In the genomic region with DNA sequence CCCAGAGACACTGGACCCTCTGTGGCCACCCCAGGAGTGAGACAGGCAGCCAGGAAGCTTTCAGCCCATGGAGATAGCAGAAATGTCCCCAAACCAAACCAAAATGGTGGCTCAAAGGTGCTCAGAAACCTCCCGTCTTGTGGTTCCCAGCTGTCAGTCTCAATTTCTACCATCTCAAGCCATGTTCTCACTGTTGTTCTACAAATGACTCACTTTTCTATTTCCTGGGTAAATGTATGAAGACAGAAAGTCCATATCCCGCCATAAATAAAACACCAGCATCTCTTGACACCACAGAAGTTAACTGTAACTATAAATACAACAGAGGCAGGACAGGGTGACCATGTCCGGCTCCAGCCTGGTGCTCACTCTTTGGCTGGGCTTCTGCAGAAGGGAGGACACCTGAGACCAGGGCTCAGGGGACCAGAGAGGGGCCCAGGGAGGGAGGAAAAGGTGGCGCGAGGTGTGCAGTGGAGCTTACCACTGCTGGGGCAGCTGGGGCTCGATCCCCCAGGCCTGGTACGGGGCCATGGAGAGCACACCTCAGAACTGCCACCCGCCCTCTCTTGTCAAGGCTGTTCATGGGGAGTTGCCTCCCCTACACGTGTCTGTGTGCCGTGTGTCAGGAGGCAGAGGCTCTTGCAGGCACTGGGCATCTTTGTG, we compare ENCODE assay signal across 15 cellular contexts. TPM values are rescaled to one million over a fixed set of nuclear protein-coding genes. Genes with fewer than 3 reads are reported as not detected.
DNase-seq lines count a peak whose midpoint lies in the region; ATAC-seq, FAIRE-seq and TF ChIP-seq lines count a peak whose summit lies in the region.
"Had no signal": no experiment of that assay in that cellular context is flagged by ENCODE, and none has a peak within 500 bp of the region (broad histone marks: within the 10 kb centered on the region; RNA-seq: fewer than 3 reads in every experiment).

No MANE protein-coding gene starts in this region.

- no peak overlapping the region for H2BK5ac ChIP-seq in neuronal stem cell (ENCODE audit: low read length)

- H3K9ac ChIP-seq in GM23248 (peak overlapping the region; percentile 76), neuronal stem cell (ENCODE audit: low read depth, low read length, poor library complexity) (no peak overlapping the region)

- no peak overlapping the region for H2AK5ac ChIP-seq in neuronal stem cell (ENCODE audit: low read depth, low read length)

- no peak overlapping the region for H4K8ac ChIP-seq in neuronal stem cell (ENCODE audit: low read depth, low read length)

- no peak overlapping the region for H3K18ac ChIP-seq in neuronal stem cell (ENCODE audit: low read length)

- no peak overlapping the region for H2BK120ac ChIP-seq in neuronal stem cell (ENCODE audit: low read depth, low read length)

- no peak overlapping the region for H3K27ac Mint-ChIP-seq in activated T-helper 17 cell treated with anti-CD3 and anti-CD28 coated beads, Interleukin-2, amount 50 U/mL, for 72 hours
- H3K27ac Mint-ChIP-seq in Caco-2 (ENCODE audit: unreplicated experiment), result no peak overlapping the region
- H3K27ac Mint-ChIP-seq: CD4-positive, alpha-beta memory T cell had no signal

- H2BK12ac ChIP-seq in neuronal stem cell (ENCODE audit: low read length), result no peak overlapping the region

- H4K20me1 ChIP-seq in GM23248 (ENCODE audit: insufficient read depth), result no peaks in the 10 kb centered on the region

- no peaks in the 10 kb centered on the region for H3K79me2 ChIP-seq in GM23248 (ENCODE audit: insufficient read depth)

- H3K9me2 ChIP-seq in GM23248 (ENCODE audit: insufficient read depth), result no peaks in the 10 kb centered on the region

- peak; percentile 85 for FAIRE-seq in GM18507 (lab: Jason Lieb, UNC)

- TF ChIP-seq CTCF in Caco-2 (IDR thresholded peaks at IDR 0.05; ENCODE audit: insufficient read depth in 1 of 2, low read depth in 1 of 2, low read length in 1 of 2, severe bottlenecking in 1 of 2, unreplicated experiment in 1 of 2), result no peak

- H3K79me1 ChIP-seq in neuronal stem cell (ENCODE audit: low read depth, low read length), result peaks cover 4% of the 10 kb centered on the region

- H3K27ac ChIP-seq in GM23248, result peak overlapping the region; percentile 77
- H3K27ac ChIP-seq in neuronal stem cell (replicated peaks; ENCODE audit: low read length), result no peak overlapping the region
- no peak overlapping the region for H3K27ac ChIP-seq in right cardiac atrium (ENCODE audit: low read length)

- no peak overlapping the region for H2BK15ac ChIP-seq in neuronal stem cell (ENCODE audit: low read length)

- H3K4me3 ChIP-seq in GM23248 (no peak overlapping the region), neuronal stem cell (ENCODE audit: low read length in 2 of 2) (no peak overlapping the region), Caco-2 (ENCODE audit: low read depth, low read length) (no peak overlapping the region), right cardiac atrium (ENCODE audit: low read length) (no peak overlapping the region)

- 76 to 80% methylated on average over 10 of the region's 10 CpGs for WGBS in GM23248 (ENCODE audit: low coverage in 1 of 2, low lambda C conversion rate in 2 of 2, missing lambda C conversion rate in 2 of 2), 2 experiments
- no CpG with 5 or more reads among the region's 10 CpGs for WGBS in neuronal stem cell (ENCODE audit: extremely low coverage in 2 of 2, insufficient read length in 2 of 2, insufficient replicate concordance in 1 of 2), 2 donors
- 78% methylated on average over 10 of the region's 10 CpGs for WGBS in right cardiac atrium

- peak overlapping the region; percentile 4 for H3K4ac ChIP-seq in neuronal stem cell (ENCODE audit: low read length)

- H3K27me3 ChIP-seq in GM23248 (replicated peaks; ENCODE audit: insufficient read depth), result no peaks in the 10 kb centered on the region
- H3K27me3 ChIP-seq in neuronal stem cell (ENCODE audit: control insufficient read depth in 3 of 3, insufficient read depth in 3 of 3, low read depth in 1 of 3, low read length in 3 of 3), result no peaks in the 10 kb centered on the region
- H3K27me3 ChIP-seq in Caco-2 (replicated peaks; ENCODE audit: control insufficient read depth, insufficient read depth, low read length), result no peaks in the 10 kb centered on the region
- H3K27me3 ChIP-seq in right cardiac atrium (ENCODE audit: control insufficient read depth, insufficient read depth), result no peaks in the 10 kb centered on the region

- H3K4me1 Mint-ChIP-seq in activated T-helper 17 cell treated with anti-CD3 and anti-CD28 coated beads, Interleukin-2, amount 50 U/mL, for 72 hours, result peaks cover 5% of the 10 kb centered on the region
- peaks cover 11% of the 10 kb centered on the region for H3K4me1 Mint-ChIP-seq in Caco-2 (ENCODE audit: low read depth, unreplicated experiment)
- H3K4me1 Mint-ChIP-seq: CD4-positive, alpha-beta memory T cell had no signal

- DNase-seq in GM18507 (ENCODE audit: extremely low spot score, insufficient read length, low read depth), result peak; percentile 63
- peak; percentile 18 for DNase-seq in GM23248
- DNase-seq in neuronal stem cell (ENCODE audit: low spot score), result no peak
- DNase-seq in Caco-2, result no peak
- no peak for DNase-seq in HT-29 (ENCODE audit: low spot score)
- no peak for DNase-seq in right cardiac atrium
- DNase-seq: CD4-positive, alpha-beta memory T cell; KG1; occipital lobe; stimulated activated CD4-positive, alpha-beta T cell treated with anti-CD3 and anti-CD28 coated beads, Interleukin-15, amount 100 ng/mL, for 24 hours; T1000 had no signal

- peak overlapping the region; percentile 42 for H3K14ac ChIP-seq in neuronal stem cell (ENCODE audit: low read length)

- H3K36me3 ChIP-seq in GM23248 (ENCODE audit: low read depth), result no peaks in the 10 kb centered on the region
- H3K36me3 ChIP-seq in neuronal stem cell (replicated peaks in 1 of 2; ENCODE audit: control insufficient read depth in 2 of 2, insufficient read depth in 2 of 2, low read length in 2 of 2), result no peaks in the 10 kb centered on the region
- no peaks in the 10 kb centered on the region; the same call in 1 of the 2 replicates for H3K36me3 ChIP-seq in Caco-2 (ENCODE audit: control insufficient read depth, insufficient read depth, low read length)

- ATAC-seq in activated T-helper 17 cell treated with anti-CD3 and anti-CD28 coated beads, Interleukin-2, amount 50 U/mL, for 72 hours (replicated peaks), result peak; percentile 34
- ATAC-seq in right cardiac atrium, result no peak
- no peak for ATAC-seq in HG02642 (IDR thresholded peaks at IDR 0.05; ENCODE audit: poor library complexity, unreplicated experiment)
- ATAC-seq: left lobe of liver, Panc1 had no signal

- in situ Hi-C loops in GM23248 (cut with MboI), result no loop called here

- no peaks in the 10 kb centered on the region for H3K36me3 Mint-ChIP-seq in activated T-helper 17 cell treated with anti-CD3 and anti-CD28 coated beads, Interleukin-2, amount 50 U/mL, for 72 hours (ENCODE audit: low read depth)
- H3K36me3 Mint-ChIP-seq in Caco-2 (ENCODE audit: insufficient read depth, unreplicated experiment), result no peaks in the 10 kb centered on the region
- H3K36me3 Mint-ChIP-seq: CD4-positive, alpha-beta memory T cell had no signal

- CTCF ChIA-PET in Caco-2 (lab: Charles Lee), result no interaction called here

- peaks cover 8% of the 10 kb centered on the region for H3K27me3 Mint-ChIP-seq in activated T-helper 17 cell treated with anti-CD3 and anti-CD28 coated beads, Interleukin-2, amount 50 U/mL, for 72 hours
- no peaks in the 10 kb centered on the region for H3K27me3 Mint-ChIP-seq in Caco-2 (ENCODE audit: insufficient read depth, unreplicated experiment)

- intact Hi-C loops in Caco-2 (cut with micrococcal nuclease; ENCODE audit: unreplicated experiment), result no loop called here
- intact Hi-C loops in right cardiac atrium (cut with DNase I), result no loop called here

- no peak overlapping the region for H3K23ac ChIP-seq in neuronal stem cell (ENCODE audit: low read depth, low read length, poor library complexity)

- no peaks in the 10 kb centered on the region for H3K9me3 Mint-ChIP-seq in activated T-helper 17 cell treated with anti-CD3 and anti-CD28 coated beads, Interleukin-2, amount 50 U/mL, for 72 hours
- no peaks in the 10 kb centered on the region for H3K9me3 Mint-ChIP-seq in Caco-2 (ENCODE audit: unreplicated experiment)
- H3K9me3 Mint-ChIP-seq: CD4-positive, alpha-beta memory T cell had no signal

- H2AFZ ChIP-seq in GM23248 (peak overlapping the region; percentile 93), neuronal stem cell (ENCODE audit: low read length) (no peak overlapping the region)

- no peak overlapping the region for H4K91ac ChIP-seq in neuronal stem cell (ENCODE audit: low read depth, low read length, poor library complexity)

- no peak overlapping the region for H3K4me3 Mint-ChIP-seq in activated T-helper 17 cell treated with anti-CD3 and anti-CD28 coated beads, Interleukin-2, amount 50 U/mL, for 72 hours
- no peak overlapping the region for H3K4me3 Mint-ChIP-seq in Caco-2 (ENCODE audit: unreplicated experiment)
- H3K4me3 Mint-ChIP-seq: CD4-positive, alpha-beta memory T cell had no signal

- H3K4me2 ChIP-seq in GM23248 (ENCODE audit: unreplicated experiment) (peak overlapping the region; percentile 67), neuronal stem cell (ENCODE audit: insufficient read depth, low read length, poor library complexity, severe bottlenecking) (no peak overlapping the region)

- BruUV-seq in Caco-2 (replicated peaks; lab: Mats Ljungman, UMichigan), result no TSS peak

- H3K9me3 ChIP-seq in GM23248 (ENCODE audit: low read depth) (no peaks in the 10 kb centered on the region), neuronal stem cell (replicated peaks in 1 of 2; ENCODE audit: control insufficient read depth in 2 of 2, insufficient read depth in 1 of 2, low read depth in 1 of 2, low read length in 2 of 2) (no peaks in the 10 kb centered on the region), Caco-2 (no peaks in the 10 kb centered on the region), right cardiac atrium (ENCODE audit: control insufficient read depth, low read length) (no peaks in the 10 kb centered on the region)

- POLR2A ChIA-PET in Caco-2 (lab: Charles Lee), result no interaction called here

- H3K4me1 ChIP-seq in GM23248 (ENCODE audit: insufficient read depth), result peaks cover 33% of the 10 kb centered on the region
- H3K4me1 ChIP-seq in neuronal stem cell (ENCODE audit: control insufficient read depth in 2 of 2, insufficient read depth in 1 of 2, low read depth in 1 of 2, low read length in 2 of 2), result peaks cover 7 to 11% of the 10 kb centered on the region in 2 donors
- peaks cover 7% of the 10 kb centered on the region for H3K4me1 ChIP-seq in Caco-2
- H3K4me1 ChIP-seq in right cardiac atrium (ENCODE audit: control insufficient read depth, insufficient read depth, low read length), result peaks cover 2% of the 10 kb centered on the region

- peaks cover 29% of the 10 kb centered on the region for H3F3A ChIP-seq in GM23248 (ENCODE audit: insufficient read depth)

RNA-seq across cellular contexts. Expression of gene EPHB2, which starts 43.6 kb away (rescaled TPM):
- total RNA-seq in GM23248 (2014; rRNA removed; shearing (Covaris generic)), result 5.1 and 9.0 TPM in 2 replicates
- polyA plus RNA-seq in GM23248 (2016; fragmentation: Nextera tagmentation; extraction: Ambion mirVana) (1.0 and 2.0 TPM in 2 replicates), right cardiac atrium (1.2 TPM)
- total RNA-seq in activated T-helper 17 cell treated with anti-CD3 and anti-CD28 coated beads, Interleukin-2, amount 50 U/mL, for 72 hours, result under 1 TPM in 1 of 2 donors, not detected in 1; 0.04 TPM
- polyA plus RNA-seq in neuronal stem cell (2013, experiment 1 of 2), result 25.3 TPM
- polyA plus RNA-seq in neuronal stem cell (2013, experiment 2 of 2), result 26.4 TPM
- total RNA-seq in Caco-2 (2022) (30.1 and 31.5 TPM in 2 replicates), right cardiac atrium (1 to 10 TPM; 2.0 to 7.7 (median 3.9) TPM)
- total RNA-seq in HT-29 (2014; rRNA removed; shearing (Covaris generic)), result 2.0 and 3.3 TPM in 2 replicates
- polyA plus RNA-seq: CD4-positive, alpha-beta memory T cell had no signal

Comparison
In these comparisons a context has a peak if more than half of its experiments do, and no peak if none do; other contexts are left out.
1. DNase-seq: peak in GM18507 (single experiment) and GM23248 (single experiment); none in neuronal stem cell (single experiment), Caco-2 (0 of 2), HT-29 (single experiment) and right cardiac atrium (0 of 3).